In genomic region chr14:64387738-64388532, GRCh38 we compare ENCODE assay signal across 8 cellular contexts. TPM values are rescaled to one million over a fixed set of nuclear protein-coding genes. Genes with fewer than 3 reads are reported as not detected.
DNase-seq lines count a peak whose midpoint lies in the region; ATAC-seq and TF ChIP-seq lines count a peak whose summit lies in the region.

Gene MTHFD1 (plus strand): TSS chr14:64388353. CDS start chr14:64388428, 75 bp downstream.

- POLR2A ChIA-PET in PC-9 (lab: Charles Lee; ENCODE audit: unreplicated experiment), result interaction anchor here (0.5 to 1.4 kb wide), 12 partner anchors 33 to 1557 kb away, joined by 3 to 12 read pairs (median 4); partner anchors contain the start of gene HSPA2

- intact Hi-C loops in PC-9 (cut with micrococcal nuclease; ENCODE audit: unreplicated experiment), result loop anchor here (1.0 kb wide), 3 partner anchors 50 to 115 kb away; partner anchors contain the start of gene ZBTB25

- H3K4me2 ChIP-seq in PC-9, result peak within 1 kb of the TSS; percentile 90

- peaks cover 61% of the 10 kb centered on the region for H3K79me2 ChIP-seq in PC-9 (ENCODE audit: low read depth)

- peak within 1 kb of the TSS; percentile 97 for H2AFZ ChIP-seq in PC-9

- H3F3A ChIP-seq in PC-9 (ENCODE audit: insufficient read depth, low read depth), result peaks cover 15% of the 10 kb centered on the region; the same call in 1 of the 2 replicates

- no peaks in the 10 kb centered on the region for H3K9me3 ChIP-seq in PC-9 (ENCODE audit: insufficient read depth, low read depth)

- CTCF ChIA-PET in PC-9 (lab: Charles Lee), result interaction anchor here (0.5 to 1.7 kb wide), 5 partner anchors 10 to 950 kb away, joined by 3 to 8 read pairs (median 4); no protein-coding TSS in a partner anchor

- 0 out of 2 replicates have a peak, but pooled peaks cover 4% of the 10 kb centered on the region for H4K20me1 ChIP-seq in PC-9 (ENCODE audit: insufficient read depth)

- no peaks in the 10 kb centered on the region for H3K9me2 ChIP-seq in PC-9 (ENCODE audit: insufficient read depth)

- peak; percentile 76 for ATAC-seq in GM21619 (IDR thresholded peaks at IDR 0.05; ENCODE audit: unreplicated experiment)

- DNase-seq in DMS153 (lab: John Stamatoyannopoulos, UW) (peak; percentile 99), PC-9 (peak; percentile 98 to 99), epithelial cell of proximal tubule (ENCODE audit: low read depth) (peak; percentile 94), mucosa of gallbladder (ENCODE audit: low spot score) (peak; percentile 99)
- peak; percentile 99 for DNase-seq in Jurkat, Clone E6-1 (ENCODE audit: low read depth, low spot score)
- peak; percentile 92 for DNase-seq in activated T-cell treated with anti-CD3 and anti-CD28 coated beads, Interleukin-2, amount 50 U/mL, for 1 hour
- peak; percentile 89 to 91 for DNase-seq in stimulated activated CD8-positive, alpha-beta memory T cell treated with anti-CD3 and anti-CD28 coated beads, Interleukin-4, amount 100 ng/mL, for 4 hours (ENCODE audit: low read depth in 2 of 2, low spot score in 1 of 2)

- no peaks in the 10 kb centered on the region for H3K27me3 ChIP-seq in PC-9 (ENCODE audit: insufficient read depth, low read depth)

- BruUV-seq in PC-9 (replicated peaks; lab: Mats Ljungman, UMichigan), result no TSS peak

- peaks cover 23% of the 10 kb centered on the region for H3K4me1 ChIP-seq in PC-9 (replicated peaks; ENCODE audit: insufficient read depth)

- TF ChIP-seq CTCF in PC-9 (conservative IDR thresholded peaks at IDR 0.05) (no peak), epithelial cell of proximal tubule (conservative IDR thresholded peaks at IDR 0.05; ENCODE audit: low read depth, low read length) (no peak)

- peaks cover 7% of the 10 kb centered on the region; the same call in 1 of the 2 replicates for H3K36me3 ChIP-seq in PC-9 (ENCODE audit: low read depth)

- H3K27ac ChIP-seq in PC-9, result peak within 1 kb of the TSS; percentile 72

- H3K4me3 ChIP-seq in Jurkat, Clone E6-1 (ENCODE audit: low read length), result peak within 1 kb of the TSS; percentile 98
- H3K4me3 ChIP-seq in PC-9 (peak within 1 kb of the TSS; percentile 73), epithelial cell of proximal tubule (ENCODE audit: low read depth, low read length) (peak within 1 kb of the TSS; percentile 74)

RNA-seq across cellular contexts. Expression of gene MTHFD1, which starts in this region (rescaled TPM):
- 212 TPM for polyA plus RNA-seq in Jurkat, Clone E6-1 (2012; ENCODE audit: insufficient read depth, insufficient read length)
- total RNA-seq in PC-9 (2021), result 130 and 161 TPM in 2 replicates
- total RNA-seq in epithelial cell of proximal tubule, result 42.1 and 122 TPM in 2 replicates
- total RNA-seq in mucosa of gallbladder, result 40.7 TPM

Comparison
In these comparisons a context has a peak if more than half of its experiments do, and no peak if none do; other contexts are left out.
1. Peak in every context shown above with its lines: DNase-seq, ATAC-seq, H3K4me3 ChIP-seq and H3K27ac ChIP-seq.